Comparison of ENCODE assay signal across 9 cellular contexts in the genomic region with DNA sequence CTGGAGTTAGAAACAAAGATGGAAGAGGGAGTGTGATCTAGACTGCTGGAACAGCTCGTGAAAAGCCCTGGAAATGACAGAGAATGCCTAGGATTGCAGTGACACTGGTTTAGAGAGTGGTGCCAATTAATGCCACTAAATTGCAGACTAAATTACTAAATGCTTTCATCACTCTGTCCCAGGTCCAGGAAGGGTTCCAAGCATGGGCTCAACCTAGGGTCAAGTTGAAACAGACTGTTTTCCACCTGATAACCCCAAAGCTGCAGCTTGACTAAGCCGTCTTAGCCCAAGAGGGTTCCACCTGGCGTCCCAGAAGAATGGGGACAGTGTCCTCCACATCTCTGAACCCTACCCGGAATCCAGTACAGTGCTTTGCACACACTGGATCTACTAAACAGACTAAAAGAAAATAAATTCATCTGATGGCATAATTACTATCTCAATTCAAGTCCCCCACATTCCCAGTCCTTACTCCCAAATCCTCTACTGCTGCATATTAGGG. TPM values are rescaled to one million over a fixed set of nuclear protein-coding genes. Genes with fewer than 3 reads are reported as not detected.
A peak's percentile ranks its signal among the peaks of the same experiment; 100 is the strongest.
DNase-seq lines count a peak whose midpoint lies in the region; ATAC-seq, FAIRE-seq and TF ChIP-seq lines count a peak whose summit lies in the region.
"Had no signal": no experiment of that assay in that cellular context is flagged by ENCODE, and none has a peak within 500 bp of the region (broad histone marks: within the 10 kb centered on the region; RNA-seq: fewer than 3 reads in every experiment).

No MANE protein-coding gene starts in this region.

- peaks cover 39% of the 10 kb centered on the region for H3K79me2 ChIP-seq in MM.1S (ENCODE audit: low read length)

- H3K9me3 ChIP-seq in BLaER1 (no peaks in the 10 kb centered on the region), MM.1S (replicated peaks; ENCODE audit: insufficient read depth, low read length) (no peaks in the 10 kb centered on the region), pancreas (no peaks in the 10 kb centered on the region)
- no peaks in the 10 kb centered on the region for H3K9me3 ChIP-seq in effector memory CD4-positive, alpha-beta T cell (ENCODE audit: control insufficient read depth, low read length)

- ATAC-seq in pancreas: no peak
- ATAC-seq in HG03095 (IDR thresholded peaks at IDR 0.05; ENCODE audit: unreplicated experiment): no peak

- no peak for FAIRE-seq in pancreas (lab: Jason Lieb, UNC)

- no peak overlapping the region for H3K9ac ChIP-seq in BLaER1
- H3K9ac ChIP-seq in MM.1S (ENCODE audit: low read length): peak overlapping the region; percentile 23; the same call in 1 of the 2 replicates

- H4K20me1 ChIP-seq in BLaER1 (peaks cover 35% of the 10 kb centered on the region), MM.1S (ENCODE audit: insufficient read depth, low read length) (no peaks in the 10 kb centered on the region)

- TF ChIP-seq CTCF in MM.1S (IDR thresholded peaks at IDR 0.05; ENCODE audit: low read length) (no peak), pancreas (IDR thresholded peaks at IDR 0.05) (no peak)

- H3K27me3 ChIP-seq in BLaER1: no peaks in the 10 kb centered on the region
- no peaks in the 10 kb centered on the region for H3K27me3 ChIP-seq in MM.1S (replicated peaks; ENCODE audit: insufficient read depth, low read length)
- no peaks in the 10 kb centered on the region for H3K27me3 ChIP-seq in effector memory CD4-positive, alpha-beta T cell (replicated peaks; ENCODE audit: control insufficient read depth, insufficient read depth, low read length, poor library complexity, severe bottlenecking)
- no peaks in the 10 kb centered on the region for H3K27me3 ChIP-seq in pancreas

- H3K4me2 ChIP-seq in BLaER1 (peak overlapping the region; percentile 83; the same call in 1 of the 2 replicates), MM.1S (ENCODE audit: low read depth, low read length) (peak overlapping the region; percentile 72)

- H3K27ac ChIP-seq in BLaER1: no peak overlapping the region
- no peak overlapping the region for H3K27ac ChIP-seq in MM.1S (ENCODE audit: low read length)
- H3K27ac ChIP-seq in effector memory CD4-positive, alpha-beta T cell (ENCODE audit: insufficient read depth, low read length, poor library complexity, severe bottlenecking): peak overlapping the region; percentile 95
- H3K27ac ChIP-seq in pancreas: peak overlapping the region; percentile 74 to 95 (median 88)

- 0 out of 2 replicates have a peak, but pooled peaks cover 5% of the 10 kb centered on the region for H3F3A ChIP-seq in MM.1S (ENCODE audit: insufficient read depth, low read length)

- H3K4me1 ChIP-seq in BLaER1 (peaks cover 26% of the 10 kb centered on the region), MM.1S (ENCODE audit: low read length) (peaks cover 35% of the 10 kb centered on the region), pancreas (peaks cover 17 to 31% (median 29%) of the 10 kb centered on the region in 3 donors)
- peaks cover 28% of the 10 kb centered on the region for H3K4me1 ChIP-seq in effector memory CD4-positive, alpha-beta T cell (ENCODE audit: control insufficient read depth, insufficient read depth, low read length, poor library complexity, severe bottlenecking)

- 77 to 84% methylated on average over 4 of the region's 4 CpGs for WGBS in pancreas, 2 donors

- DNase-seq in MM.1S: no peak
- DNase-seq in effector memory CD4-positive, alpha-beta T cell: no peak
- DNase-seq in pancreas: no peak
- DNase-seq in NCI-H2171 (lab: John Stamatoyannopoulos, UW): no peak
- DNase-seq in NCI-H1105 (lab: John Stamatoyannopoulos, UW): no peak
- DNase-seq in anterior cingulate cortex (lab: John Stamatoyannopoulos, UW): no peak
- DNase-seq: RPMI8226 had no signal

- intact Hi-C loops in pancreas (cut with DNase I): no loop called here

- H3K36me3 ChIP-seq in BLaER1 (no peaks in the 10 kb centered on the region), MM.1S (replicated peaks; ENCODE audit: insufficient read depth, low read length) (no peaks in the 10 kb centered on the region), pancreas (no peaks in the 10 kb centered on the region)
- H3K36me3 ChIP-seq in effector memory CD4-positive, alpha-beta T cell (ENCODE audit: control insufficient read depth, insufficient read depth, low read length): peaks cover 4% of the 10 kb centered on the region

- H3K4me3 ChIP-seq in BLaER1: no peak overlapping the region
- 0 out of 2 replicates have a peak overlapping the region, but pooled peaks have one; percentile 45 for H3K4me3 ChIP-seq in MM.1S (ENCODE audit: low read length)
- peak overlapping the region; percentile 93 for H3K4me3 ChIP-seq in effector memory CD4-positive, alpha-beta T cell (ENCODE audit: insufficient read depth, low read depth, low read length, poor library complexity, severe bottlenecking)
- H3K4me3 ChIP-seq in pancreas: no peak overlapping the region

- H3K9me2 ChIP-seq in MM.1S (replicated peaks; ENCODE audit: insufficient read depth, low read length): no peaks in the 10 kb centered on the region

- H2AFZ ChIP-seq in MM.1S (ENCODE audit: low read length): peak overlapping the region; percentile 66; the same call in 1 of the 2 replicates

RNA-seq across cellular contexts. Expression of a gene that starts 1.1 kb away (rescaled TPM):
- 10 to 100 TPM; 15.3 to 29.4 (median 20.7) TPM for total RNA-seq in pancreas
- 10 to 100 TPM; 16.0 to 28.5 TPM for polyA plus RNA-seq in pancreas

RNA-seq across cellular contexts. Expression of a gene that starts 39.2 kb away (rescaled TPM):
- total RNA-seq in pancreas: 10 to 100 TPM; 21.3 to 49.7 (median 40.6) TPM
- 10 to 100 TPM; 22.5 to 31.6 TPM for polyA plus RNA-seq in pancreas

RNA-seq across cellular contexts. Expression of a gene that starts 41.3 kb away (rescaled TPM):
- 10 to 100 TPM in 2 of 6 donors, 1 to 10 TPM in 4; 5.4 to 14.2 (median 7.9) TPM for total RNA-seq in pancreas
- 1 to 10 TPM; 6.3 to 7.6 TPM for polyA plus RNA-seq in pancreas

Comparison
In these comparisons a context has a peak if more than half of its experiments do, and no peak if none do; other contexts are left out.
1. H3K27ac ChIP-seq: peak in effector memory CD4-positive, alpha-beta T cell (single experiment) and pancreas (4 of 4); none in BLaER1 (single experiment) and MM.1S (single experiment).
2. H3K4me3 ChIP-seq: peak in MM.1S (single experiment) and effector memory CD4-positive, alpha-beta T cell (single experiment); none in BLaER1 (single experiment) and pancreas (0 of 4).